Comparison of ENCODE assay signal across 26 cellular contexts in genomic region chr22:44442856-44443595, GRCh38. TPM values are rescaled to one million over a fixed set of nuclear protein-coding genes. Genes with fewer than 3 reads are reported as not detected.
A peak's percentile ranks its signal among the peaks of the same experiment; 100 is the strongest.
DNase-seq lines count a peak whose midpoint lies in the region; ATAC-seq and TF ChIP-seq lines count a peak whose summit lies in the region.
"Had no signal": no experiment of that assay in that cellular context is flagged by ENCODE, and none has a peak within 500 bp of the region (broad histone marks: within the 10 kb centered on the region; RNA-seq: fewer than 3 reads in every experiment).

No MANE protein-coding gene starts in this region.

- H4K91ac ChIP-seq in trophoblast cell (ENCODE audit: low read depth, low read length), result no peak overlapping the region

- H3K36me3 ChIP-seq in HEK293 (ENCODE audit: control insufficient read depth in 2 of 2, insufficient read depth in 1 of 2, low read length in 2 of 2), result no peaks in the 10 kb centered on the region
- no peaks in the 10 kb centered on the region for H3K36me3 ChIP-seq in trophoblast cell (ENCODE audit: control insufficient read depth in 1 of 2, insufficient read depth in 2 of 2, low read length in 2 of 2)
- H3K36me3 ChIP-seq: gastroesophageal sphincter, neutrophil, vagina had no signal

- H3K36me3 Mint-ChIP-seq in CD14-positive monocyte, result no peaks in the 10 kb centered on the region
- no peaks in the 10 kb centered on the region for H3K36me3 Mint-ChIP-seq in endothelial cell (ENCODE audit: low read depth, unreplicated experiment)
- peaks cover 0 to 3% of the 10 kb centered on the region in 2 donors for H3K36me3 Mint-ChIP-seq in stimulated activated naive B cell treated with anti-CD40 and anti-IgM and Interleukin-4, amounts not matched to agents 10 μg/mL and 1 μg/mL and 100 μg/mL, for 72 hours
- H3K36me3 Mint-ChIP-seq: activated naive CD4-positive, alpha-beta T cell treated with anti-CD3 and anti-CD28 coated beads, Interleukin-2, amount 10 ng/mL, durations not matched to agents 7 days and 5 days; stimulated activated memory B cell treated with anti-CD40 and anti-IgM and Interleukin-4, amounts not matched to agents 10 μg/mL and 1 μg/mL and 100 μg/mL, for 72 hours had no signal

- H3K4me1 ChIP-seq in HEK293 (ENCODE audit: control insufficient read depth, insufficient read depth, low read length) (no peaks in the 10 kb centered on the region), trophoblast cell (ENCODE audit: control insufficient read depth in 1 of 2, insufficient read depth in 2 of 2, low read length in 2 of 2) (peaks cover 20 to 28% of the 10 kb centered on the region in 2 experiments)
- H3K4me1 ChIP-seq: vagina had no signal

- H3K27me3 Mint-ChIP-seq in CD14-positive monocyte (ENCODE audit: low read depth in 3 of 3) (peaks cover 0 to 3% (median 0%) of the 10 kb centered on the region in 3 donors), endothelial cell (ENCODE audit: unreplicated experiment) (peaks cover 11% of the 10 kb centered on the region)
- H3K27me3 Mint-ChIP-seq in stimulated activated naive B cell treated with anti-CD40 and anti-IgM and Interleukin-4, amounts not matched to agents 10 μg/mL and 1 μg/mL and 100 μg/mL, for 72 hours, result no peaks in the 10 kb centered on the region

- peaks cover 1% of the 10 kb centered on the region for H3K79me2 ChIP-seq in trophoblast cell (ENCODE audit: control insufficient read depth, insufficient read depth, low read length, poor library complexity)

- DNase-seq in CD14-positive monocyte (ENCODE audit: low spot score) (peak; percentile 39), endothelial cell (ENCODE audit: low spot score) (peak; percentile 25), trophoblast cell (peak; percentile 48 to 69), GM19238 (ENCODE audit: insufficient read length, low spot score) (no peak)
- no peak for DNase-seq in stimulated activated naive B cell treated with anti-CD40 and anti-IgM and Interleukin-4, amounts not matched to agents 10 μg/mL and 1 μg/mL and 100 μg/mL, for 72 hours
- DNase-seq: activated CD4-positive, CD25-positive, alpha-beta regulatory T cell; activated naive CD4-positive, alpha-beta T cell treated with anti-CD3 and anti-CD28 coated beads, Interleukin-2, amount 10 ng/mL, durations not matched to agents 7 days and 5 days; activated T-cell treated with anti-CD3 and anti-CD28 coated beads, Interleukin-2, amount 50 U/mL, for 1 hour; amniotic stem cell; C1 segment of cervical spinal cord; Calu3; mammary epithelial cell; NCI-H1417; NCI-H2081 treated with DMSO at 0.1 percent for 48 hours; stimulated activated CD4-positive, alpha-beta T cell treated with anti-CD3 and anti-CD28 coated beads, Interleukin-2, amount 100 ng/mL, for 48 hours had no signal

- CTCF ChIA-PET in HEK293 (lab: Yijun Ruan, JAX), result interaction anchor here (0.6 to 0.7 kb wide), 2 partner anchors 12 to 1753 kb away, joined by 3 to 4 read pairs; no protein-coding TSS in a partner anchor

- peak overlapping the region; percentile 23 for H2BK12ac ChIP-seq in trophoblast cell (ENCODE audit: low read length)

- H3K23ac ChIP-seq in trophoblast cell (ENCODE audit: low read length), result no peak overlapping the region

- no peak overlapping the region for H2AFZ ChIP-seq in trophoblast cell (ENCODE audit: insufficient read depth, low read length, poor library complexity)

- H2BK120ac ChIP-seq in trophoblast cell (ENCODE audit: insufficient read depth, low read length, poor library complexity), result peak overlapping the region; percentile 34

- no peaks in the 10 kb centered on the region for H3K27me3 ChIP-seq in trophoblast cell (ENCODE audit: insufficient read depth, low read length)
- H3K27me3 ChIP-seq: gastroesophageal sphincter, neutrophil, vagina had no signal

- peak overlapping the region in 1 of 7 donors; percentile 80 for H3K27ac Mint-ChIP-seq in CD14-positive monocyte
- peak overlapping the region; percentile 24 for H3K27ac Mint-ChIP-seq in endothelial cell (ENCODE audit: unreplicated experiment)
- no peak overlapping the region for H3K27ac Mint-ChIP-seq in stimulated activated naive B cell treated with anti-CD40 and anti-IgM and Interleukin-4, amounts not matched to agents 10 μg/mL and 1 μg/mL and 100 μg/mL, for 72 hours
- H3K27ac Mint-ChIP-seq: activated naive CD4-positive, alpha-beta T cell treated with anti-CD3 and anti-CD28 coated beads, Interleukin-2, amount 10 ng/mL, durations not matched to agents 7 days and 5 days; IgD-negative memory B cell; stimulated activated memory B cell treated with anti-CD40 and anti-IgM and Interleukin-4, amounts not matched to agents 10 μg/mL and 1 μg/mL and 100 μg/mL, for 72 hours had no signal

- H3K4ac ChIP-seq in trophoblast cell (ENCODE audit: low read depth, low read length), result no peak overlapping the region

- no CpG with 5 or more reads among the region's 17 CpGs for WGBS in trophoblast cell (ENCODE audit: extremely low coverage, insufficient coverage, insufficient read length)

- H3K9ac ChIP-seq in trophoblast cell (ENCODE audit: low read length), result no peak overlapping the region

- no peak overlapping the region for H4K12ac ChIP-seq in trophoblast cell (ENCODE audit: low read depth, low read length)

- H3K4me2 ChIP-seq in trophoblast cell (ENCODE audit: low read length), result no peak overlapping the region
- H3K4me2 ChIP-seq: smooth muscle cell had no signal

- H2BK5ac ChIP-seq in trophoblast cell (ENCODE audit: low read depth, low read length, poor library complexity), result no peak overlapping the region

- peak overlapping the region; percentile 49 for H3K14ac ChIP-seq in trophoblast cell (ENCODE audit: low read length)

- ATAC-seq in HG03342 (IDR thresholded peaks at IDR 0.05; ENCODE audit: unreplicated experiment), result no peak
- no peak for ATAC-seq in stimulated activated naive B cell treated with anti-CD40 and anti-IgM and Interleukin-4, amounts not matched to agents 10 μg/mL and 1 μg/mL and 100 μg/mL, for 72 hours (replicated peaks)
- ATAC-seq in HG03354 (IDR thresholded peaks at IDR 0.05; ENCODE audit: poor library complexity, severe bottlenecking, unreplicated experiment), result no peak
- ATAC-seq: gastroesophageal sphincter; HCT116; Right ventricle myocardium inferior; stimulated activated memory B cell treated with anti-CD40 and anti-IgM and Interleukin-4, amounts not matched to agents 10 μg/mL and 1 μg/mL and 100 μg/mL, for 72 hours had no signal

- POLR2A ChIA-PET in HEK293 (lab: Yijun Ruan, JAX), result no interaction called here

- no peak for TF ChIP-seq CTCF in CD14-positive monocyte (IDR thresholded peaks at IDR 0.05)
- TF ChIP-seq CTCF in HEK293 (tag by site-specific recombination; IDR thresholded peaks at IDR 0.05), result no peak
- no peak for TF ChIP-seq CTCF in endothelial cell (IDR thresholded peaks at IDR 0.05; ENCODE audit: unreplicated experiment)

- intact Hi-C loops in CD14-positive monocyte (cut with micrococcal nuclease), result no loop called here

- H3K9me3 ChIP-seq in HEK293 (ENCODE audit: control insufficient read depth, insufficient read depth, low read depth, low read length), result no peaks in the 10 kb centered on the region; the same call in 1 of the 2 replicates
- peaks cover 4% of the 10 kb centered on the region for H3K9me3 ChIP-seq in trophoblast cell (ENCODE audit: insufficient read depth, low read depth, low read length)
- H3K9me3 ChIP-seq: gastroesophageal sphincter, neutrophil, vagina had no signal

- H3K9me3 Mint-ChIP-seq in CD14-positive monocyte (peaks cover 4 to 17% (median 13%) of the 10 kb centered on the region in 7 donors), endothelial cell (ENCODE audit: unreplicated experiment) (no peaks in the 10 kb centered on the region)
- H3K9me3 Mint-ChIP-seq in stimulated activated naive B cell treated with anti-CD40 and anti-IgM and Interleukin-4, amounts not matched to agents 10 μg/mL and 1 μg/mL and 100 μg/mL, for 72 hours, result peaks cover 3 to 5% of the 10 kb centered on the region in 2 donors

- H3K4me1 Mint-ChIP-seq in CD14-positive monocyte (peaks cover 5% of the 10 kb centered on the region), endothelial cell (ENCODE audit: unreplicated experiment) (peaks cover 17% of the 10 kb centered on the region)
- no peaks in the 10 kb centered on the region for H3K4me1 Mint-ChIP-seq in stimulated activated naive B cell treated with anti-CD40 and anti-IgM and Interleukin-4, amounts not matched to agents 10 μg/mL and 1 μg/mL and 100 μg/mL, for 72 hours
- H3K4me1 Mint-ChIP-seq: activated naive CD4-positive, alpha-beta T cell treated with anti-CD3 and anti-CD28 coated beads, Interleukin-2, amount 10 ng/mL, durations not matched to agents 7 days and 5 days; stimulated activated memory B cell treated with anti-CD40 and anti-IgM and Interleukin-4, amounts not matched to agents 10 μg/mL and 1 μg/mL and 100 μg/mL, for 72 hours had no signal

- H3K27ac ChIP-seq in HEK293 (ENCODE audit: extremely low read depth, low read depth, low read length) (no peak overlapping the region), trophoblast cell (ENCODE audit: low read depth, low read length) (no peak overlapping the region)
- H3K27ac ChIP-seq: gastroesophageal sphincter, neutrophil, vagina had no signal

- H3K4me3 ChIP-seq in HEK293 (ENCODE audit: low read depth, low read length), result no peak overlapping the region
- no peak overlapping the region for H3K4me3 ChIP-seq in trophoblast cell (ENCODE audit: low read depth, low read length)
- H3K4me3 ChIP-seq: gastroesophageal sphincter, smooth muscle cell, vagina had no signal

- H3K79me1 ChIP-seq in trophoblast cell (ENCODE audit: low read length), result peaks cover 15% of the 10 kb centered on the region

- no peak overlapping the region for H3K18ac ChIP-seq in trophoblast cell (ENCODE audit: low read length)

- H2AK5ac ChIP-seq in trophoblast cell (ENCODE audit: low read length), result no peak overlapping the region

- H3K4me3 Mint-ChIP-seq in CD14-positive monocyte, result no peak overlapping the region
- H3K4me3 Mint-ChIP-seq in endothelial cell (ENCODE audit: unreplicated experiment), result no peak overlapping the region
- H3K4me3 Mint-ChIP-seq in stimulated activated naive B cell treated with anti-CD40 and anti-IgM and Interleukin-4, amounts not matched to agents 10 μg/mL and 1 μg/mL and 100 μg/mL, for 72 hours, result no peak overlapping the region
- H3K4me3 Mint-ChIP-seq: activated naive CD4-positive, alpha-beta T cell treated with anti-CD3 and anti-CD28 coated beads, Interleukin-2, amount 10 ng/mL, durations not matched to agents 7 days and 5 days; IgD-negative memory B cell; stimulated activated memory B cell treated with anti-CD40 and anti-IgM and Interleukin-4, amounts not matched to agents 10 μg/mL and 1 μg/mL and 100 μg/mL, for 72 hours had no signal

- no peak overlapping the region for H4K8ac ChIP-seq in trophoblast cell (ENCODE audit: low read depth, low read length)

TF ChIP-seq in HEK293, 187 proteins besides CTCF, POLR2A, EP300 and RAD21:
- TF ChIP-seq ZNF211 (tag by site-specific recombination; IDR thresholded peaks at IDR 0.05; ENCODE audit: low read depth), result no peak
- TF ChIP-seq ZFHX2 (tag by site-specific recombination; conservative IDR thresholded peaks at IDR 0.05), result 0 out of 2 replicates have a peak, but pooled peaks have one; percentile 27
- peak; percentile 32; the same call in 1 of the 2 replicates for TF ChIP-seq EGR2 (tag by site-specific recombination; IDR thresholded peaks at IDR 0.05; ENCODE audit: low read depth)

RNA-seq across cellular contexts. Expression of gene RTL6, which starts 55.0 kb away (rescaled TPM):
- 1 to 10 TPM; 4.6 to 4.9 TPM for polyA plus RNA-seq in CD14-positive monocyte
- 18.8 TPM for total RNA-seq in endothelial cell (ENCODE audit: unreplicated experiment)
- 6.5 and 6.7 TPM in 2 replicates for polyA plus RNA-seq in trophoblast cell (2013)

Comparison
In these comparisons a context has a peak if more than half of its experiments do, and no peak if none do; other contexts are left out.
1. DNase-seq: peak in CD14-positive monocyte (single experiment), endothelial cell (single experiment) and trophoblast cell (2 of 2); none in stimulated activated naive B cell treated with anti-CD40 and anti-IgM and Interleukin-4, amounts not matched to agents 10 μg/mL and 1 μg/mL and 100 μg/mL, for 72 hours (single experiment) and GM19238 (single experiment).